ENCODE assay signal across 29 cellular contexts in the genomic region with DNA sequence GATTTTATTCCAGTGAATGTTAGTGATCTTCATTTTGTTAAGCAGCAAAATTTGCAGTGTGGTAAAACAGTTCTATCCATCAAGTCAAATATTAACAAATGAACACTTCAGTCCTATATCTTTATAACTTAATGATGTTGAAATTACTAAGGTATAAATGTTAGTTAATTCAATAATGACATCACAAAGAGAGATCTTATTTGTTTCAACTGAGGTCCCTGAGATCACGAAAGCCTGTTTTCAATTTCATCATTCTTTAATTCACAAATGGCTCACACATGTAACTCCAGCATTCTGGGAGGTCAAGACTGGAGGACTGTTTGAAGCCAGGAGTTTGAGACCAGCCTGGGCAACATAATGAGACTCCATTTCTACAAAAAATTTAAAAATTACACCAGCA. TPM values are rescaled to one million over a fixed set of nuclear protein-coding genes. Genes with fewer than 3 reads are reported as not detected.
A peak's percentile ranks its signal among the peaks of the same experiment; 100 is the strongest.
DNase-seq lines count a peak whose midpoint lies in the region; ATAC-seq, FAIRE-seq and TF ChIP-seq lines count a peak whose summit lies in the region.
"Had no signal": no experiment of that assay in that cellular context is flagged by ENCODE, and none has a peak within 500 bp of the region (broad histone marks: within the 10 kb centered on the region; RNA-seq: fewer than 3 reads in every experiment).

No MANE protein-coding gene starts in this region.

- H3K9me3 Mint-ChIP-seq in HFFc6 = no peaks in the 10 kb centered on the region
- H3K9me3 Mint-ChIP-seq: activated naive CD4-positive, alpha-beta T cell treated with anti-CD3 and anti-CD28 coated beads, Interleukin-2, amount 10 ng/mL, durations not matched to agents 7 days and 5 days; naive B cell; T-cell had no signal

- H3K23ac ChIP-seq in mesenchymal stem cell (ENCODE audit: low read length in 2 of 2) = no peak overlapping the region

- no peaks in the 10 kb centered on the region; the same call in none of the 2 replicates for H3K27me3 Mint-ChIP-seq in HFFc6 (ENCODE audit: insufficient read depth)
- H3K27me3 Mint-ChIP-seq: activated naive CD4-positive, alpha-beta T cell treated with anti-CD3 and anti-CD28 coated beads, Interleukin-2, amount 10 ng/mL, durations not matched to agents 7 days and 5 days; naive B cell; T-cell had no signal

- H2BK120ac ChIP-seq in mesenchymal stem cell (ENCODE audit: low read depth, low read length) = no peak overlapping the region

- no peaks in the 10 kb centered on the region for H3K79me1 ChIP-seq in mesenchymal stem cell (replicated peaks; ENCODE audit: low read length, poor library complexity, severe bottlenecking)

- no peak overlapping the region for H2AK5ac ChIP-seq in mesenchymal stem cell (ENCODE audit: low read length, severe bottlenecking)

- in situ Hi-C loops in GM12878 (cut with MboI) (loop anchor here (10.0 kb wide), 1 partner anchor 143 kb away; the partner anchor contains the start of genes CEP95 and DDX5), gastrocnemius medialis (cut with MboI; ENCODE audit: low sequenced_read_pairs in 4 of 4) (loop anchor here in 1 of 4 donors (10.0 kb wide), 2 partner anchors 143 to 223 kb away; partner anchors contain the start of genes CEP95 and DDX5)

- TF ChIP-seq POLR2A in GM12878 (IDR thresholded peaks at IDR 0.05; ENCODE audit: low read depth, low read length) (no peak), GM18505 (IDR thresholded peaks at IDR 0.05; ENCODE audit: borderline replicate concordance, extremely low read depth, insufficient read depth, insufficient read length) (no peak), gastrocnemius medialis (IDR thresholded peaks at IDR 0.05) (no peak)

- H3K27ac ChIP-seq in GM12878 (ENCODE audit: control insufficient read depth, insufficient read depth) = no peak overlapping the region
- peak overlapping the region; percentile 33 for H3K27ac ChIP-seq in mesenchymal stem cell (ENCODE audit: low read length, poor library complexity, severe bottlenecking)
- no peak overlapping the region for H3K27ac ChIP-seq in gastrocnemius medialis
- H3K27ac ChIP-seq: C4-2B, heart left ventricle, HL-60, KMS-11, psoas muscle, SJSA1 had no signal

- SMC1A ChIA-PET in GM12878 (lab: Charles Lee; ENCODE audit: uncharacterized antibody, unreplicated experiment) = interaction anchor here (1.1 to 10.6 kb wide), 11 partner anchors 10 to 290 kb away, joined by 3 to 133 read pairs (median 6); partner anchors contain the start of gene CEP95

- H3K4me1 Mint-ChIP-seq in HFFc6 (ENCODE audit: low read depth) = peaks cover 75% of the 10 kb centered on the region

- H3K4me3 Mint-ChIP-seq in HFFc6 = peak overlapping the region; percentile 74; the same call in 1 of the 2 replicates
- H3K4me3 Mint-ChIP-seq: activated naive CD4-positive, alpha-beta T cell treated with anti-CD3 and anti-CD28 coated beads, Interleukin-2, amount 10 ng/mL, durations not matched to agents 7 days and 5 days; naive B cell; T-cell had no signal

- no peak overlapping the region for H2BK5ac ChIP-seq in mesenchymal stem cell (ENCODE audit: low read depth, low read length, poor library complexity, severe bottlenecking)

- H3K4ac ChIP-seq in mesenchymal stem cell (ENCODE audit: low read depth in 1 of 2, low read length in 2 of 2) = no peak overlapping the region

- H3K27me3 ChIP-seq in GM12878 (replicated peaks in 1 of 2; ENCODE audit: control insufficient read depth in 2 of 2, insufficient read depth in 2 of 2, low read length in 1 of 2) (no peaks in the 10 kb centered on the region), mesenchymal stem cell (ENCODE audit: control insufficient read depth in 1 of 2, insufficient read depth in 1 of 2, low read length in 2 of 2) (no peaks in the 10 kb centered on the region), gastrocnemius medialis (no peaks in the 10 kb centered on the region)
- H3K27me3 ChIP-seq: breast epithelium, heart left ventricle, SJSA1 had no signal

- H4K20me1 ChIP-seq in GM12878 (ENCODE audit: control insufficient read depth, insufficient read depth) = no peaks in the 10 kb centered on the region

- peaks cover 9% of the 10 kb centered on the region for H3K79me2 ChIP-seq in GM12878 (ENCODE audit: control insufficient read depth, insufficient read depth, low read length)

- no peak for FAIRE-seq in GM12878 (lab: Jason Lieb, UNC)

- TF ChIP-seq CTCF in AG10803 (conservative IDR thresholded peaks at IDR 0.05; ENCODE audit: low read length) (no peak), HFFc6 (IDR thresholded peaks at IDR 0.05) (no peak), GM12878 (IDR thresholded peaks at IDR 0.05 in 2 of 3, conservative IDR thresholded peaks at IDR 0.05 in 1 of 3; ENCODE audit: control insufficient read depth in 2 of 3, extremely low read depth in 1 of 3, insufficient read depth in 1 of 3, low read depth in 3 of 3, low read length in 3 of 3) (no peak), gastrocnemius medialis (IDR thresholded peaks at IDR 0.05 in 4 of 5, conservative IDR thresholded peaks at IDR 0.05 in 1 of 5) (no peak)

- no peak overlapping the region for H2BK15ac ChIP-seq in mesenchymal stem cell (ENCODE audit: low read depth, poor library complexity, severe bottlenecking)

- POLR2A ChIA-PET in GM12878 (lab: Charles Lee) = no interaction called here

- H2BK12ac ChIP-seq in mesenchymal stem cell (ENCODE audit: low read length in 2 of 2) = no peak overlapping the region

- no peak overlapping the region for H4K8ac ChIP-seq in mesenchymal stem cell (ENCODE audit: low read length)

- H3K27ac Mint-ChIP-seq in HFFc6 = peak overlapping the region; percentile 79
- H3K27ac Mint-ChIP-seq: activated naive CD4-positive, alpha-beta T cell treated with anti-CD3 and anti-CD28 coated beads, Interleukin-2, amount 10 ng/mL, durations not matched to agents 7 days and 5 days had no signal

- H2AFZ ChIP-seq in GM12878 (ENCODE audit: control insufficient read depth, low read depth, low read length) = no peak overlapping the region
- H2AFZ ChIP-seq in mesenchymal stem cell (ENCODE audit: low read depth, low read length) = no peak overlapping the region

- intact Hi-C loops in GM12878 (cut with micrococcal nuclease; ENCODE audit: unreplicated experiment) = loop anchor here (2.0 to 5.0 kb wide), 3 partner anchors 91 to 341 kb away; partner anchors contain the start of genes CEP95 and DDX5
- intact Hi-C loops in gastrocnemius medialis (cut with DNase I; ENCODE audit: low total_unique reads) = loop anchor here (10.0 kb wide), 1 partner anchor 223 kb away; no protein-coding TSS in a partner anchor

- H3K4me1 ChIP-seq in GM12878 (ENCODE audit: control insufficient read depth, insufficient read depth, low read length) (peaks cover 7% of the 10 kb centered on the region), mesenchymal stem cell (ENCODE audit: control insufficient read depth, insufficient read depth, low read depth, low read length) (peaks cover 13% of the 10 kb centered on the region), gastrocnemius medialis (peaks cover 4 to 5% of the 10 kb centered on the region in 2 donors)
- H3K4me1 ChIP-seq: breast epithelium, HAP-1, psoas muscle had no signal

- BruUV-seq in GM12878 (replicated peaks; lab: Mats Ljungman, UMichigan) = TSS peak; percentile 33

- WGBS in GM12878 (ENCODE audit: insufficient coverage, insufficient replicate concordance, low lambda C conversion rate, missing lambda C conversion rate) = 24% methylated on average over 1 of the region's 1 CpG
- 100% methylated on average over 1 of the region's 1 CpG for WGBS in mesenchymal stem cell

- CTCF ChIA-PET in GM12878 (lab: Yijun Ruan, JAX) = interaction anchor here (1.3 to 7.5 kb wide), 9 partner anchors 9 to 228 kb away, joined by 4 to 122 read pairs (median 13); partner anchors contain the start of gene POLG2

- H3K4me3 ChIP-seq in AG10803 (ENCODE audit: low read length) (no peak overlapping the region), GM12878 (no peak overlapping the region), mesenchymal stem cell (ENCODE audit: insufficient read depth in 1 of 2, low read depth in 1 of 2, low read length in 2 of 2) (peak overlapping the region in 1 of 2 experiments; percentile 38), gastrocnemius medialis (no peak overlapping the region)
- H3K4me3 ChIP-seq: breast epithelium, HAP-1, heart left ventricle, psoas muscle, SJSA1 had no signal

- RAD21 ChIA-PET in GM12878 (lab: Charles Lee; ENCODE audit: unreplicated experiment) = interaction anchor here (1.1 to 7.8 kb wide), 4 partner anchors 143 to 228 kb away, joined by 4 to 100 read pairs (median 8); no protein-coding TSS in a partner anchor

- H3K9me3 ChIP-seq in GM12878 (replicated peaks; ENCODE audit: control insufficient read depth, insufficient read depth, low read length) (no peaks in the 10 kb centered on the region), mesenchymal stem cell (ENCODE audit: control insufficient read depth, low read length) (no peaks in the 10 kb centered on the region), gastrocnemius medialis (no peaks in the 10 kb centered on the region)
- H3K9me3 ChIP-seq: breast epithelium, HAP-1, heart left ventricle, psoas muscle, SJSA1 had no signal

- H3K36me3 Mint-ChIP-seq in HFFc6 (ENCODE audit: low read depth) = peaks cover 26% of the 10 kb centered on the region

- H3K14ac ChIP-seq in mesenchymal stem cell (ENCODE audit: low read length in 2 of 2) = no peak overlapping the region

- TF ChIP-seq RAD21 in GM12878 (IDR thresholded peaks at IDR 0.05; ENCODE audit: insufficient read depth, low read depth, low read length) = no peak

- H3K4me2 ChIP-seq in GM12878 (ENCODE audit: control insufficient read depth, insufficient read depth) = no peak overlapping the region; the same call in 1 of the 2 replicates
- no peak overlapping the region for H3K4me2 ChIP-seq in mesenchymal stem cell (ENCODE audit: low read length, poor library complexity, severe bottlenecking)

- ATAC-seq in GM12878 (no peak), GM18505 (IDR thresholded peaks at IDR 0.05; ENCODE audit: unreplicated experiment) (no peak), GM19455 (IDR thresholded peaks at IDR 0.05; ENCODE audit: unreplicated experiment) (no peak), gastrocnemius medialis (no peak)
- ATAC-seq: heart left ventricle, left ventricle myocardium superior, sciatic nerve had no signal

- no peak overlapping the region for H4K91ac ChIP-seq in mesenchymal stem cell (ENCODE audit: low read length)

- H3K36me3 ChIP-seq in GM12878 (ENCODE audit: control insufficient read depth in 2 of 2, insufficient read depth in 2 of 2, low read length in 1 of 2) (no peaks in the 10 kb centered on the region; a peak in 3 of 4 replicates), mesenchymal stem cell (ENCODE audit: control insufficient read depth in 1 of 2, insufficient read depth in 2 of 2, low read depth in 1 of 2, low read length in 2 of 2) (peaks cover 18 to 33% of the 10 kb centered on the region in 2 experiments), gastrocnemius medialis (no peaks in the 10 kb centered on the region)
- H3K36me3 ChIP-seq: breast epithelium, HAP-1 had no signal

- TF ChIP-seq EP300 in GM12878 (IDR thresholded peaks at IDR 0.05; ENCODE audit: borderline replicate concordance in 1 of 2, control insufficient read depth in 1 of 2, low read depth in 2 of 2, low read length in 2 of 2) = no peak

- H3K9ac ChIP-seq in GM12878 (ENCODE audit: control insufficient read depth, insufficient read depth, low read length) = no peak overlapping the region
- H3K9ac ChIP-seq in mesenchymal stem cell (ENCODE audit: low read length) = peak overlapping the region; percentile 79
- H3K9ac ChIP-seq: KMS-11 had no signal

- no peak overlapping the region for H3K18ac ChIP-seq in mesenchymal stem cell (ENCODE audit: low read depth in 1 of 2, low read length in 2 of 2)

- DNase-seq in AG10803 (ENCODE audit: low read depth) = peak; percentile 63
- no peak for DNase-seq in HFFc6
- no peak for DNase-seq in GM12878 (ENCODE audit: low read depth, low spot score)
- no peak for DNase-seq in mesenchymal stem cell
- no peak for DNase-seq in gastrocnemius medialis
- DNase-seq: activated naive CD4-positive, alpha-beta T cell treated with anti-CD3 and anti-CD28 coated beads, Interleukin-2, amount 10 ng/mL, durations not matched to agents 7 days and 5 days; COR-L47; DMS53; heart left ventricle; islet precursor cell; left ventricle myocardium superior; midbrain; naive B cell; NCI-H1436 treated with DMSO at 0.1 percent for 48 hours; NCI-H774; nucleus accumbens; psoas muscle; stimulated activated CD4-positive, alpha-beta T cell treated with anti-CD3 and anti-CD28 coated beads, Interleukin-4, amount 100 ng/mL, for 1 hour; T-cell; trophoblast cell had no signal

RNA-seq across cellular contexts. Expression of gene SMURF2, which starts 13.9 kb away (rescaled TPM):
- total RNA-seq in HFFc6 (2021; fragmentation: NEBNext Ultra II Directional; extraction: Animal tissue kit (Norgen Biotek cat#: 25700)) = 100 to 1,000 TPM in 3 of 6 experiments, 10 to 100 TPM in 3; 92.5 to 206 (median 99.1) TPM
- 33.3 and 41.2 TPM in 2 replicates for total RNA-seq in GM12878 (2013; cell fraction: nucleolus; rRNA removed)
- total RNA-seq in GM12878 (2014; rRNA removed) (7.9 and 11.1 TPM in 2 replicates), GM12878 (2014; rRNA removed; fragmentation: Illumina TruSeq; extraction: Trizol) (13.0 and 13.4 TPM in 2 replicates), GM12878 (2021) (8.8 and 9.0 TPM in 2 replicates), gastrocnemius medialis (10 to 100 TPM in 3 of 4 donors, 1 to 10 TPM in 1; 8.9 to 15.3 (median 11.4) TPM)
- 3.3 TPM for polyA plus RNA-seq in GM12878 (2011; ENCODE audit: low read depth)
- polyA plus RNA-seq in GM12878 (2011; rRNA removed) (11.8 and 13.6 TPM in 2 replicates), GM12878 (2014; fragmentation: Illumina TruSeq; extraction: Trizol) (12.0 and 12.7 TPM in 2 replicates), GM12878 (2014; fragmentation: Nextera tagmentation; extraction: Ambion mirVana) (1 to 10 TPM; 2.8 to 3.3 TPM), GM12878 (2014; rRNA removed) (6.5 and 7.1 TPM in 2 replicates), GM12878 (2016; fragmentation: Nextera tagmentation; extraction: Ambion mirVana) (1 to 10 TPM; 3.5 to 4.5 TPM)
- polyA plus RNA-seq in GM12878 (2011; cell fraction: cytosol; rRNA removed) = 4.3 and 5.4 TPM in 2 replicates
- 9.0 and 9.4 TPM in 2 replicates for polyA plus RNA-seq in GM12878 (2011; cell fraction: nucleus; rRNA removed)
- 4.4 and 5.1 TPM in 2 replicates for polyA plus RNA-seq in GM12878 (2012)
- 14.8 and 19.0 TPM in 2 replicates for polyA minus RNA-seq in GM12878 (2011; rRNA and poly(A)+ RNA removed)
- 6.1 and 6.9 TPM in 2 replicates for polyA minus RNA-seq in GM12878 (2011; cell fraction: cytosol; rRNA and poly(A)+ RNA removed)
- 7.1 and 9.6 TPM in 2 replicates for polyA minus RNA-seq in GM12878 (2011; cell fraction: nucleus; rRNA and poly(A)+ RNA removed)
- 127 TPM for polyA plus RNA-seq in mesenchymal stem cell (2013, experiment 1 of 2)
- polyA plus RNA-seq in mesenchymal stem cell (2013, experiment 2 of 2) = 126 TPM
